ENCODE assay signal across 16 cellular contexts in genomic region chr12:32478858-32479257, GRCh38.
A peak's percentile ranks its signal among the peaks of the same experiment; 100 is the strongest.
DNase-seq lines count a peak whose midpoint lies in the region; ATAC-seq, FAIRE-seq and TF ChIP-seq lines count a peak whose summit lies in the region.
"Had no signal": no experiment of that assay in that cellular context is flagged by ENCODE, and none has a peak within 500 bp of the region (broad histone marks: within the 10 kb centered on the region; RNA-seq: fewer than 3 reads in every experiment).

No MANE protein-coding gene starts in this region.

- TF ChIP-seq CTCF in DOHH2 (IDR thresholded peaks at IDR 0.05; ENCODE audit: low read depth, low read length, poor library complexity, severe bottlenecking), result no peak
- TF ChIP-seq CTCF in astrocyte (IDR thresholded peaks at IDR 0.05; ENCODE audit: insufficient read depth, low read depth, low read length), result no peak
- no peak for TF ChIP-seq CTCF in nephron (IDR thresholded peaks at IDR 0.05; ENCODE audit: unreplicated experiment in 3 of 3)
- TF ChIP-seq CTCF in osteocyte (IDR thresholded peaks at IDR 0.05), result no peak

- no peak overlapping the region for H2AFZ ChIP-seq in astrocyte (ENCODE audit: low read depth, low read length)

- no peak overlapping the region for H3K4me3 Mint-ChIP-seq in astrocyte (ENCODE audit: unreplicated experiment)
- H3K4me3 Mint-ChIP-seq in nephron, result no peak overlapping the region
- H3K4me3 Mint-ChIP-seq in osteocyte (ENCODE audit: unreplicated experiment), result no peak overlapping the region
- no peak overlapping the region for H3K4me3 Mint-ChIP-seq in activated CD4-positive, alpha-beta memory T cell treated with anti-CD3 and anti-CD28 coated beads for 36 hours
- no peak overlapping the region for H3K4me3 Mint-ChIP-seq in activated CD8-positive, alpha-beta T cell treated with anti-CD3 and anti-CD28 coated beads, Interleukin-2, amount 10 ng/mL, durations not matched to agents 7 days and 5 days
- H3K4me3 Mint-ChIP-seq: activated T-helper 17 cell treated with anti-CD3 and anti-CD28 coated beads, Interleukin-2, amount 50 U/mL, for 72 hours had no signal

- H3K9me2 ChIP-seq in DOHH2 (replicated peaks; ENCODE audit: control insufficient read depth, low read length), result no peaks in the 10 kb centered on the region

- H3K4me2 ChIP-seq in DOHH2 (ENCODE audit: low read length) (peak overlapping the region; percentile 69), astrocyte (ENCODE audit: low read length) (no peak overlapping the region)
- H3K4me2 ChIP-seq: KMS-11 had no signal

- peak; percentile 53 for ATAC-seq in HG02943 (IDR thresholded peaks at IDR 0.05; ENCODE audit: low read depth, unreplicated experiment)
- ATAC-seq in GM21390 (IDR thresholded peaks at IDR 0.05; ENCODE audit: unreplicated experiment), result no peak
- no peak for ATAC-seq in activated CD8-positive, alpha-beta T cell treated with anti-CD3 and anti-CD28 coated beads, Interleukin-2, amount 10 ng/mL, durations not matched to agents 7 days and 5 days
- ATAC-seq: activated T-helper 17 cell treated with anti-CD3 and anti-CD28 coated beads, Interleukin-2, amount 50 U/mL, for 72 hours had no signal

- H3K79me2 ChIP-seq in DOHH2 (ENCODE audit: control insufficient read depth, low read length), result no peaks in the 10 kb centered on the region
- no peaks in the 10 kb centered on the region for H3K79me2 ChIP-seq in astrocyte (ENCODE audit: insufficient read depth, low read length)

- H3K4me1 ChIP-seq in DOHH2 (ENCODE audit: control insufficient read depth, low read length), result peaks cover 77% of the 10 kb centered on the region
- H3K4me1 ChIP-seq in astrocyte (ENCODE audit: insufficient read depth, low read length), result no peaks in the 10 kb centered on the region

- H4K20me1 ChIP-seq in DOHH2 (ENCODE audit: control insufficient read depth, insufficient read depth, low read depth, low read length) (no peaks in the 10 kb centered on the region), astrocyte (ENCODE audit: insufficient read depth, low read length) (no peaks in the 10 kb centered on the region)

- peaks cover 21% of the 10 kb centered on the region for H3F3A ChIP-seq in DOHH2 (ENCODE audit: control insufficient read depth, insufficient read depth)

- H3K27ac Mint-ChIP-seq in astrocyte (ENCODE audit: unreplicated experiment) (peak overlapping the region; percentile 7), nephron (peak overlapping the region; percentile 61 to 91 (median 64)), osteocyte (ENCODE audit: unreplicated experiment) (no peak overlapping the region)
- H3K27ac Mint-ChIP-seq in activated CD4-positive, alpha-beta memory T cell treated with anti-CD3 and anti-CD28 coated beads for 36 hours, result no peak overlapping the region
- H3K27ac Mint-ChIP-seq in activated CD8-positive, alpha-beta T cell treated with anti-CD3 and anti-CD28 coated beads, Interleukin-2, amount 10 ng/mL, durations not matched to agents 7 days and 5 days, result no peak overlapping the region
- H3K27ac Mint-ChIP-seq: activated T-helper 17 cell treated with anti-CD3 and anti-CD28 coated beads, Interleukin-2, amount 50 U/mL, for 72 hours had no signal

- no peak for FAIRE-seq in astrocyte (lab: Jason Lieb, UNC)

- peaks cover 2% of the 10 kb centered on the region for H3K36me3 Mint-ChIP-seq in astrocyte (ENCODE audit: low read depth, unreplicated experiment)
- peaks cover 7% of the 10 kb centered on the region for H3K36me3 Mint-ChIP-seq in nephron (ENCODE audit: low read depth)
- H3K36me3 Mint-ChIP-seq in osteocyte (ENCODE audit: unreplicated experiment), result no peaks in the 10 kb centered on the region
- H3K36me3 Mint-ChIP-seq in activated CD4-positive, alpha-beta memory T cell treated with anti-CD3 and anti-CD28 coated beads for 36 hours, result no peaks in the 10 kb centered on the region
- H3K36me3 Mint-ChIP-seq in activated CD8-positive, alpha-beta T cell treated with anti-CD3 and anti-CD28 coated beads, Interleukin-2, amount 10 ng/mL, durations not matched to agents 7 days and 5 days (ENCODE audit: low read depth), result no peaks in the 10 kb centered on the region

- H3K9me3 ChIP-seq in DOHH2 (ENCODE audit: control insufficient read depth, insufficient read depth, low read length) (no peaks in the 10 kb centered on the region), astrocyte (ENCODE audit: insufficient read depth, low read depth, low read length) (no peaks in the 10 kb centered on the region)
- H3K9me3 ChIP-seq: right atrium auricular region, vagina had no signal

- H3K4me1 Mint-ChIP-seq in astrocyte (ENCODE audit: low read depth, unreplicated experiment) (peaks cover 10% of the 10 kb centered on the region), nephron (peaks cover 40% of the 10 kb centered on the region), osteocyte (ENCODE audit: unreplicated experiment) (no peaks in the 10 kb centered on the region)
- H3K4me1 Mint-ChIP-seq in activated CD4-positive, alpha-beta memory T cell treated with anti-CD3 and anti-CD28 coated beads for 36 hours (ENCODE audit: low read depth), result no peaks in the 10 kb centered on the region
- H3K4me1 Mint-ChIP-seq in activated CD8-positive, alpha-beta T cell treated with anti-CD3 and anti-CD28 coated beads, Interleukin-2, amount 10 ng/mL, durations not matched to agents 7 days and 5 days (ENCODE audit: low read depth), result peaks cover 8% of the 10 kb centered on the region
- H3K4me1 Mint-ChIP-seq: activated T-helper 17 cell treated with anti-CD3 and anti-CD28 coated beads, Interleukin-2, amount 50 U/mL, for 72 hours had no signal

- H3K9me3 Mint-ChIP-seq in astrocyte (ENCODE audit: unreplicated experiment) (no peaks in the 10 kb centered on the region), nephron (no peaks in the 10 kb centered on the region), osteocyte (ENCODE audit: unreplicated experiment) (no peaks in the 10 kb centered on the region)
- H3K9me3 Mint-ChIP-seq in activated CD4-positive, alpha-beta memory T cell treated with anti-CD3 and anti-CD28 coated beads for 36 hours, result no peaks in the 10 kb centered on the region
- H3K9me3 Mint-ChIP-seq in activated CD8-positive, alpha-beta T cell treated with anti-CD3 and anti-CD28 coated beads, Interleukin-2, amount 10 ng/mL, durations not matched to agents 7 days and 5 days (ENCODE audit: insufficient read depth), result no peaks in the 10 kb centered on the region
- H3K9me3 Mint-ChIP-seq: activated T-helper 17 cell treated with anti-CD3 and anti-CD28 coated beads, Interleukin-2, amount 50 U/mL, for 72 hours had no signal

- intact Hi-C loops in activated CD4-positive, alpha-beta memory T cell treated with anti-CD3 and anti-CD28 coated beads for 36 hours (cut with micrococcal nuclease), result no loop called here

- H3K27me3 ChIP-seq in DOHH2 (ENCODE audit: control insufficient read depth, low read length) (no peaks in the 10 kb centered on the region), astrocyte (ENCODE audit: insufficient read depth, low read length) (no peaks in the 10 kb centered on the region)
- H3K27me3 ChIP-seq: right atrium auricular region, vagina had no signal

- H3K4me3 ChIP-seq in DOHH2 (ENCODE audit: low read length), result peak overlapping the region; percentile 40
- no peak overlapping the region for H3K4me3 ChIP-seq in astrocyte (ENCODE audit: insufficient read depth, low read depth, low read length)
- H3K4me3 ChIP-seq: lung, right atrium auricular region, vagina had no signal

- DNase-seq in astrocyte (ENCODE audit: low read depth) (no peak), osteocyte (ENCODE audit: extremely low spot score, unreplicated experiment) (no peak)
- no peak for DNase-seq in activated CD4-positive, alpha-beta memory T cell treated with anti-CD3 and anti-CD28 coated beads for 36 hours
- no peak for DNase-seq in activated CD8-positive, alpha-beta T cell treated with anti-CD3 and anti-CD28 coated beads, Interleukin-2, amount 10 ng/mL, durations not matched to agents 7 days and 5 days
- DNase-seq: activated CD8-positive, alpha-beta memory T cell treated with anti-CD3 and anti-CD28 coated beads for 24 hours; DMS 273 treated with DMSO at 0.1 percent for 48 hours; foreskin fibroblast had no signal

- POLR2A ChIA-PET in activated CD4-positive, alpha-beta memory T cell treated with anti-CD3 and anti-CD28 coated beads for 36 hours (lab: Charles Lee), result no interaction called here
- POLR2A ChIA-PET in activated CD8-positive, alpha-beta T cell treated with anti-CD3 and anti-CD28 coated beads, Interleukin-2, amount 10 ng/mL, durations not matched to agents 7 days and 5 days (lab: Charles Lee), result no interaction called here

- H3K27ac ChIP-seq in DOHH2 (ENCODE audit: low read depth, low read length), result peak overlapping the region; percentile 64
- no peak overlapping the region for H3K27ac ChIP-seq in astrocyte (ENCODE audit: low read depth, low read length)
- H3K27ac ChIP-seq: KMS-11, right atrium auricular region, vagina had no signal

- H3K27me3 Mint-ChIP-seq in astrocyte (ENCODE audit: low read depth, unreplicated experiment) (no peaks in the 10 kb centered on the region), nephron (ENCODE audit: low read depth) (no peaks in the 10 kb centered on the region), osteocyte (ENCODE audit: unreplicated experiment) (no peaks in the 10 kb centered on the region)
- H3K27me3 Mint-ChIP-seq in activated CD4-positive, alpha-beta memory T cell treated with anti-CD3 and anti-CD28 coated beads for 36 hours, result peaks cover 4% of the 10 kb centered on the region
- H3K27me3 Mint-ChIP-seq in activated CD8-positive, alpha-beta T cell treated with anti-CD3 and anti-CD28 coated beads, Interleukin-2, amount 10 ng/mL, durations not matched to agents 7 days and 5 days (ENCODE audit: low read depth), result peaks cover 14% of the 10 kb centered on the region
- H3K27me3 Mint-ChIP-seq: activated T-helper 17 cell treated with anti-CD3 and anti-CD28 coated beads, Interleukin-2, amount 50 U/mL, for 72 hours had no signal

- CTCF ChIA-PET in activated CD4-positive, alpha-beta memory T cell treated with anti-CD3 and anti-CD28 coated beads for 36 hours (lab: Charles Lee), result no interaction called here
- CTCF ChIA-PET in activated CD8-positive, alpha-beta T cell treated with anti-CD3 and anti-CD28 coated beads, Interleukin-2, amount 10 ng/mL, durations not matched to agents 7 days and 5 days (lab: Charles Lee), result no interaction called here

- no peaks in the 10 kb centered on the region for H3K36me3 ChIP-seq in DOHH2 (ENCODE audit: control insufficient read depth, low read length)
- H3K36me3 ChIP-seq in astrocyte (ENCODE audit: insufficient read depth, low read length), result no peaks in the 10 kb centered on the region
- H3K36me3 ChIP-seq: right atrium auricular region, vagina had no signal

- H3K9ac ChIP-seq in astrocyte (ENCODE audit: low read length), result no peak overlapping the region
- H3K9ac ChIP-seq: KMS-11 had no signal

Comparison
In these comparisons a context has a peak if more than half of its experiments do, and no peak if none do; other contexts are left out.
1. H3K27ac Mint-ChIP-seq: peak in astrocyte (single experiment) and nephron (3 of 3); none in osteocyte (single experiment), activated CD4-positive, alpha-beta memory T cell treated with anti-CD3 and anti-CD28 coated beads for 36 hours (single experiment) and activated CD8-positive, alpha-beta T cell treated with anti-CD3 and anti-CD28 coated beads, Interleukin-2, amount 10 ng/mL, durations not matched to agents 7 days and 5 days (single experiment).